ENCODE assay signal across 14 cellular contexts in genomic region chr5:179258001-179258921, GRCh38.
DNase-seq lines count a peak whose midpoint lies in the region; FAIRE-seq and TF ChIP-seq lines count a peak whose summit lies in the region.
"Had no signal": no experiment of that assay in that cellular context is flagged by ENCODE, and none has a peak within 500 bp of the region (broad histone marks: within the 10 kb centered on the region; RNA-seq: fewer than 3 reads in every experiment).

No MANE protein-coding gene starts in this region.

- peak overlapping the region; percentile 38 for H3K4me3 ChIP-seq in BJ (ENCODE audit: low read depth, low read length)
- H3K4me3 ChIP-seq in H7 (ENCODE audit: insufficient read depth, low read depth, low read length) = no peak overlapping the region
- H3K4me3 ChIP-seq in fibroblast of lung (replicated peaks in 1 of 4; ENCODE audit: control extremely low read depth in 1 of 4, insufficient read depth in 1 of 4, low read depth in 3 of 4, low read length in 4 of 4) = peak overlapping the region in 1 of 4 experiments; percentile 17
- H3K4me3 ChIP-seq: left lung had no signal

- H3K27me3 ChIP-seq in BJ (ENCODE audit: control insufficient read depth, insufficient read depth, low read length) = no peaks in the 10 kb centered on the region
- no peaks in the 10 kb centered on the region for H3K27me3 ChIP-seq in H7 (ENCODE audit: control insufficient read depth, insufficient read depth, low read length)
- no peaks in the 10 kb centered on the region for H3K27me3 ChIP-seq in fibroblast of lung (ENCODE audit: control insufficient read depth, insufficient read depth, low read length)
- H3K27me3 ChIP-seq: left lung had no signal

- no peak overlapping the region for H2AFZ ChIP-seq in fibroblast of lung (ENCODE audit: low read length)

- intact Hi-C loops in posterior cingulate gyrus (cut with DNase I) = no loop called here

- H3K27ac ChIP-seq in fibroblast of lung (ENCODE audit: insufficient read depth, low read length) = peak overlapping the region; percentile 60
- H3K27ac ChIP-seq: left lung had no signal

- H3K9ac ChIP-seq in fibroblast of lung (ENCODE audit: insufficient read depth, low read length) = peak overlapping the region; percentile 57

- H3K9me3 ChIP-seq in fibroblast of lung (ENCODE audit: control insufficient read depth, insufficient read depth, low read depth, low read length) = no peaks in the 10 kb centered on the region
- H3K9me3 ChIP-seq: left lung had no signal

- peaks cover 11% of the 10 kb centered on the region for H3K36me3 ChIP-seq in BJ (ENCODE audit: control insufficient read depth, insufficient read depth, low read length)
- no peaks in the 10 kb centered on the region for H3K36me3 ChIP-seq in H7 (replicated peaks; ENCODE audit: control insufficient read depth, insufficient read depth, low read length)
- peaks cover 6% of the 10 kb centered on the region for H3K36me3 ChIP-seq in fibroblast of lung (ENCODE audit: control insufficient read depth, insufficient read depth, low read length)
- H3K36me3 ChIP-seq: left lung had no signal

- H3K79me2 ChIP-seq in fibroblast of lung (ENCODE audit: control insufficient read depth, insufficient read depth, low read length) = peaks cover 27% of the 10 kb centered on the region

- H4K20me1 ChIP-seq in fibroblast of lung (ENCODE audit: control insufficient read depth, extremely low read depth, insufficient read depth, low read length) = no peaks in the 10 kb centered on the region

- peaks cover 23% of the 10 kb centered on the region for H3K4me1 ChIP-seq in fibroblast of lung (ENCODE audit: control insufficient read depth, extremely low read depth, insufficient read depth, low read length)
- H3K4me1 ChIP-seq: left lung had no signal

- POLR2A ChIA-PET in BJ (lab: Charles Lee) = interaction anchor here (0.6 to 1.4 kb wide), 5 partner anchors 7 to 56 kb away, joined by 3 to 5 read pairs (median 3); no protein-coding TSS in a partner anchor

- no peak for FAIRE-seq in urothelium cell line (lab: Jason Lieb, UNC)

- DNase-seq in BJ (ENCODE audit: low read depth) (no peak), H7 (peak; percentile 53), fibroblast of lung (ENCODE audit: low read depth in 2 of 2) (no peak), posterior cingulate gyrus (peak in 6 of 10 donors; percentile 4 to 71 (median 36)), inferior parietal cortex (ENCODE audit: extremely low spot score) (no peak), SHP77 (lab: John Stamatoyannopoulos, UW) (no peak), urothelium cell line (ENCODE audit: low spot score) (no peak)
- no peak for DNase-seq in effector CD8-positive, alpha-beta T cell (lab: John Stamatoyannopoulos, UW)
- DNase-seq: activated CD4-positive, CD25-positive, alpha-beta regulatory T cell; erythroblast; hippocampal formation; Kasumi-1; NCI-H510A treated with DMSO at 0.1 percent for 48 hours had no signal

- CTCF ChIA-PET in BJ (lab: Yijun Ruan, JAX) = interaction anchor here (0.7 to 2.1 kb wide), 6 partner anchors 15 to 92 kb away, joined by 3 to 7 read pairs (median 6); no protein-coding TSS in a partner anchor

- H3K4me2 ChIP-seq in fibroblast of lung (ENCODE audit: extremely low read depth, insufficient read depth, low read length) = no peak overlapping the region

- no peak for TF ChIP-seq CTCF in BJ (IDR thresholded peaks at IDR 0.05; ENCODE audit: insufficient read depth, low read depth, low read length)
- no peak for TF ChIP-seq CTCF in fibroblast of lung (conservative IDR thresholded peaks at IDR 0.05 in 1 of 2, IDR thresholded peaks at IDR 0.05 in 1 of 2; ENCODE audit: low read depth in 1 of 2, low read length in 2 of 2)

Comparison
In these comparisons a context has a peak if more than half of its experiments do, and no peak if none do; other contexts are left out.
1. DNase-seq: peak in H7 (single experiment) and posterior cingulate gyrus (6 of 10); none in BJ (single experiment), fibroblast of lung (0 of 2), inferior parietal cortex (single experiment), effector CD8-positive, alpha-beta T cell (single experiment), SHP77 (0 of 2) and urothelium cell line (single experiment).